ENCODE assay signal across 9 cellular contexts in the genomic region with DNA sequence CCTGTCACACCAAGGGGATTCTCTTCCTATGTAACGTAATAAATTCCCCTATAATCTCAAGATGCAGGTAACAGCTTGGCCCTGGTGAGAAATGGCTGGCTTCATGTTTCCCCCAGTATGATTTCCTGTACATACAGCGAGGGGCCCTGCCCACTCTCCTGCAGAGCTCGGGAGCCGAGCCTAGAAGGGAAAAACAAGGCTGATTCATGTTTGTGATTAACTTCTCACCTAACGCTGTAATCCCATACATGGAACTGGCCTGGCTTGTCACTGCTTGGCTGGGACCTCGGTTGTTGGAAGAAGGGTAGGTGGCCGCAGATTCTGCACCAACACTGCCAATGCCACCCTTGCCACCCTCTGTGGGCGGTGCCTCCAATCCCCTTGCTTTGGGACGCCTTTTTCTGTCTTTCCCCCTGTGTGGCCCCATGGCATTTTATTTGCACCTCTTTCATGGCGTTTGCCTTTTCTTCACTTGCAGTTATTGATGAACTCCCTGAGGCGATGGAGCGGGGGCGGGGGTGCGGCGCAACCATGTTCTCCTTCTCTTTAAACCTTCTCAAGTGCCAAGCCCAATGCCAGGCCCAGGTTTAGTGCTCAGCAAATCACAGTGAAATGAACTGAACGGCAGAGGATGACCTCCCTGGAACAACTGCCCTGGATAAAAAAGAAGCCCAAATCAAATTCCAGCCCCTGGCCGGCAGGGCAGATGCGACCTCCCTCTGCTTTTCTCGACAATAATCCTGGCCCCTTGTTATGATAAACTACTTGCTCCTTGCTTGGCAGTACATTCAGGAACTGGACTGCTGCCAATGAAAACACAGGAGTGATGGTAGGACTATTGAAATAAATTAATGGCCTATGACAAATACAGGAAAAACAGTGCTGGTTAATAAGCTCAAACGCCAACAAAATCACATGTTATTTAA.
A peak's percentile ranks its signal among the peaks of the same experiment; 100 is the strongest.
DNase-seq lines count a peak whose midpoint lies in the region; ATAC-seq and TF ChIP-seq lines count a peak whose summit lies in the region.
"Had no signal": no experiment of that assay in that cellular context is flagged by ENCODE, and none has a peak within 500 bp of the region (broad histone marks: within the 10 kb centered on the region; RNA-seq: fewer than 3 reads in every experiment).

No MANE protein-coding gene starts in this region.

- ATAC-seq in heart left ventricle (peak in 2 of 4 donors; percentile 45 to 73), GM21576 (IDR thresholded peaks at IDR 0.05; ENCODE audit: unreplicated experiment) (no peak)

- no peak overlapping the region for H2BK120ac ChIP-seq in mesendoderm (ENCODE audit: low read depth, low read length)

- H3K79me1 ChIP-seq in mesendoderm (ENCODE audit: low read length) = no peaks in the 10 kb centered on the region

- H3K9me3 ChIP-seq in heart left ventricle (no peaks in the 10 kb centered on the region), left ventricle myocardium inferior (replicated peaks) (no peaks in the 10 kb centered on the region), vagina (no peaks in the 10 kb centered on the region)

- H3K4me1 ChIP-seq in heart left ventricle = peaks cover 0 to 14% (median 0%) of the 10 kb centered on the region in 12 donors
- peaks cover 15% of the 10 kb centered on the region for H3K4me1 ChIP-seq in left ventricle myocardium inferior
- H3K4me1 ChIP-seq in vagina = peaks cover 23% of the 10 kb centered on the region
- H3K4me1 ChIP-seq in mesendoderm (ENCODE audit: control insufficient read depth, low read depth, low read length) = no peaks in the 10 kb centered on the region

- no peak overlapping the region for H2BK5ac ChIP-seq in mesendoderm (ENCODE audit: low read length)

- no peak overlapping the region for H3K23ac ChIP-seq in mesendoderm (ENCODE audit: low read length)

- no peaks in the 10 kb centered on the region for H3K79me2 ChIP-seq in mesendoderm (ENCODE audit: control insufficient read depth, insufficient read depth, low read length)

- peak in 3 of 5 donors; percentile 41 to 42 (median 42) for DNase-seq in heart left ventricle
- no peak for DNase-seq in left ventricle myocardium inferior
- DNase-seq in fibroblast of villous mesenchyme (ENCODE audit: low read depth) = peak; percentile 18
- no peak for DNase-seq in vagina (ENCODE audit: extremely low spot score in 2 of 2)
- no peak for DNase-seq in mesendoderm
- no peak for DNase-seq in hippocampal formation (lab: John Stamatoyannopoulos, UW)
- DNase-seq: H9 had no signal

- no peak for TF ChIP-seq CTCF in heart left ventricle (IDR thresholded peaks at IDR 0.05)
- TF ChIP-seq CTCF in left ventricle myocardium inferior (IDR thresholded peaks at IDR 0.05; ENCODE audit: borderline replicate concordance) = no peak
- TF ChIP-seq CTCF in fibroblast of villous mesenchyme (IDR thresholded peaks at IDR 0.05; ENCODE audit: insufficient read depth, low read depth, low read length) = no peak
- TF ChIP-seq CTCF in vagina (IDR thresholded peaks at IDR 0.05) = no peak

- H3K36me3 ChIP-seq in heart left ventricle (no peaks in the 10 kb centered on the region), left ventricle myocardium inferior (no peaks in the 10 kb centered on the region), vagina (no peaks in the 10 kb centered on the region), mesendoderm (ENCODE audit: control insufficient read depth, insufficient read depth, low read length) (no peaks in the 10 kb centered on the region)

- TF ChIP-seq POLR2A in heart left ventricle (IDR thresholded peaks at IDR 0.05) (no peak), vagina (IDR thresholded peaks at IDR 0.05) (no peak)

- H3K4me2 ChIP-seq in mesendoderm (ENCODE audit: low read length) = no peak overlapping the region

- intact Hi-C loops in heart left ventricle (cut with DNase I) = no loop called here
- intact Hi-C loops in left ventricle myocardium inferior (cut with micrococcal nuclease) = no loop called here
- intact Hi-C loops in vagina (cut with DNase I) = no loop called here

- no peak overlapping the region for H3K27ac ChIP-seq in heart left ventricle
- H3K27ac ChIP-seq in left ventricle myocardium inferior (replicated peaks) = no peak overlapping the region
- H3K27ac ChIP-seq in vagina = peak overlapping the region; percentile 37
- no peak overlapping the region for H3K27ac ChIP-seq in mesendoderm (ENCODE audit: low read depth, low read length)

- H4K8ac ChIP-seq in mesendoderm (ENCODE audit: low read depth, low read length) = no peak overlapping the region

- no peak overlapping the region for H4K5ac ChIP-seq in mesendoderm (ENCODE audit: low read length)

- 46 to 56% (median 47%) methylated on average over 20 of the region's 20 CpGs for WGBS in heart left ventricle, 4 donors
- WGBS in mesendoderm (ENCODE audit: extremely low coverage, insufficient coverage, low lambda C conversion rate) = no CpG with 5 or more reads among the region's 20 CpGs

- peaks cover 0 to 72% (median 3%) of the 10 kb centered on the region in 9 donors for H3K27me3 ChIP-seq in heart left ventricle
- H3K27me3 ChIP-seq in left ventricle myocardium inferior (ENCODE audit: low read depth) = peaks cover 58% of the 10 kb centered on the region
- H3K27me3 ChIP-seq in vagina = no peaks in the 10 kb centered on the region
- no peaks in the 10 kb centered on the region for H3K27me3 ChIP-seq in mesendoderm (ENCODE audit: insufficient read depth, low read length, poor library complexity)

- no peak overlapping the region for H3K4ac ChIP-seq in mesendoderm (ENCODE audit: low read depth, low read length)

- no peak overlapping the region for H2AK5ac ChIP-seq in mesendoderm (ENCODE audit: low read length)

- H2BK15ac ChIP-seq in mesendoderm (replicated peaks; ENCODE audit: low read depth) = no peak overlapping the region

- H3K18ac ChIP-seq in mesendoderm (ENCODE audit: low read length) = no peak overlapping the region

- no peak overlapping the region for H3K9ac ChIP-seq in mesendoderm (ENCODE audit: low read length)

- H3K56ac ChIP-seq in mesendoderm (ENCODE audit: low read length) = no peak overlapping the region

- H3K4me3 ChIP-seq in heart left ventricle (no peak overlapping the region), left ventricle myocardium inferior (no peak overlapping the region), fibroblast of villous mesenchyme (ENCODE audit: low read depth, low read length) (no peak overlapping the region), vagina (no peak overlapping the region), mesendoderm (ENCODE audit: low read length) (no peak overlapping the region)

TF ChIP-seq in PFSK-1, 5 proteins besides CTCF, POLR2A, EP300 and RAD21:
- TF ChIP-seq TAF1 (IDR thresholded peaks at IDR 0.05; ENCODE audit: borderline replicate concordance, insufficient read depth, low read length) = peak; percentile 59; the same call in 1 of the 2 replicates
- no peak for TF ChIP-seq FOXP2 (optimal IDR thresholded peaks at IDR 0.05; ENCODE audit: borderline replicate concordance, extremely low read depth, extremely low read length, insufficient read depth)
- TF ChIP-seq, protein P1, sequence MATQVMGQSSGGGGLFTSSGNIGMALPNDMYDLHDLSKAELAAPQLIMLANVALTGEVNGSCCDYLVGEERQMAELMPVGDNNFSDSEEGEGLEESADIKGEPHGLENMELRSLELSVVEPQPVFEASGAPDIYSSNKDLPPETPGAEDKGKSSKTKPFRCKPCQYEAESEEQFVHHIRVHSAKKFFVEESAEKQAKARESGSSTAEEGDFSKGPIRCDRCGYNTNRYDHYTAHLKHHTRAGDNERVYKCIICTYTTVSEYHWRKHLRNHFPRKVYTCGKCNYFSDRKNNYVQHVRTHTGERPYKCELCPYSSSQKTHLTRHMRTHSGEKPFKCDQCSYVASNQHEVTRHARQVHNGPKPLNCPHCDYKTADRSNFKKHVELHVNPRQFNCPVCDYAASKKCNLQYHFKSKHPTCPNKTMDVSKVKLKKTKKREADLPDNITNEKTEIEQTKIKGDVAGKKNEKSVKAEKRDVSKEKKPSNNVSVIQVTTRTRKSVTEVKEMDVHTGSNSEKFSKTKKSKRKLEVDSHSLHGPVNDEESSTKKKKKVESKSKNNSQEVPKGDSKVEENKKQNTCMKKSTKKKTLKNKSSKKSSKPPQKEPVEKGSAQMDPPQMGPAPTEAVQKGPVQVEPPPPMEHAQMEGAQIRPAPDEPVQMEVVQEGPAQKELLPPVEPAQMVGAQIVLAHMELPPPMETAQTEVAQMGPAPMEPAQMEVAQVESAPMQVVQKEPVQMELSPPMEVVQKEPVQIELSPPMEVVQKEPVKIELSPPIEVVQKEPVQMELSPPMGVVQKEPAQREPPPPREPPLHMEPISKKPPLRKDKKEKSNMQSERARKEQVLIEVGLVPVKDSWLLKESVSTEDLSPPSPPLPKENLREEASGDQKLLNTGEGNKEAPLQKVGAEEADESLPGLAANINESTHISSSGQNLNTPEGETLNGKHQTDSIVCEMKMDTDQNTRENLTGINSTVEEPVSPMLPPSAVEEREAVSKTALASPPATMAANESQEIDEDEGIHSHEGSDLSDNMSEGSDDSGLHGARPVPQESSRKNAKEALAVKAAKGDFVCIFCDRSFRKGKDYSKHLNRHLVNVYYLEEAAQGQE (IDR thresholded peaks at IDR 0.05; ENCODE audit: insufficient read depth in 1 of 2, low read depth in 2 of 2, low read length in 2 of 2) = peak in 1 of 2 experiments; percentile 77; a peak in 2 of 4 replicates
- TF ChIP-seq SIN3A (IDR thresholded peaks at IDR 0.05; ENCODE audit: borderline replicate concordance, insufficient read depth, low read length) = peak; percentile 82; the same call in 1 of the 2 replicates
- TF ChIP-seq POLR2AphosphoS5 (IDR thresholded peaks at IDR 0.05; ENCODE audit: low read depth, low read length) = peak; percentile 42
TF ChIP-seq in PFSK-1: peak in this region for 4.

Comparison
In these comparisons a context has a peak if more than half of its experiments do, and no peak if none do; other contexts are left out.
1. DNase-seq: peak in heart left ventricle (3 of 5) and fibroblast of villous mesenchyme (single experiment); none in left ventricle myocardium inferior (single experiment), vagina (0 of 2), mesendoderm (single experiment) and hippocampal formation (0 of 2).